Comparison of ENCODE assay signal across 1 cellular context in genomic region chr9:126984969-126985368, GRCh38.
A peak's percentile ranks its signal among the peaks of the same experiment; 100 is the strongest.
TF ChIP-seq lines count a peak whose summit lies in the region.

No MANE protein-coding gene starts in this region.

TF ChIP-seq in K562, 482 proteins besides CTCF, POLR2A, EP300 and RAD21 (continued from another document and continues in another):
- TF ChIP-seq, protein P1, sequence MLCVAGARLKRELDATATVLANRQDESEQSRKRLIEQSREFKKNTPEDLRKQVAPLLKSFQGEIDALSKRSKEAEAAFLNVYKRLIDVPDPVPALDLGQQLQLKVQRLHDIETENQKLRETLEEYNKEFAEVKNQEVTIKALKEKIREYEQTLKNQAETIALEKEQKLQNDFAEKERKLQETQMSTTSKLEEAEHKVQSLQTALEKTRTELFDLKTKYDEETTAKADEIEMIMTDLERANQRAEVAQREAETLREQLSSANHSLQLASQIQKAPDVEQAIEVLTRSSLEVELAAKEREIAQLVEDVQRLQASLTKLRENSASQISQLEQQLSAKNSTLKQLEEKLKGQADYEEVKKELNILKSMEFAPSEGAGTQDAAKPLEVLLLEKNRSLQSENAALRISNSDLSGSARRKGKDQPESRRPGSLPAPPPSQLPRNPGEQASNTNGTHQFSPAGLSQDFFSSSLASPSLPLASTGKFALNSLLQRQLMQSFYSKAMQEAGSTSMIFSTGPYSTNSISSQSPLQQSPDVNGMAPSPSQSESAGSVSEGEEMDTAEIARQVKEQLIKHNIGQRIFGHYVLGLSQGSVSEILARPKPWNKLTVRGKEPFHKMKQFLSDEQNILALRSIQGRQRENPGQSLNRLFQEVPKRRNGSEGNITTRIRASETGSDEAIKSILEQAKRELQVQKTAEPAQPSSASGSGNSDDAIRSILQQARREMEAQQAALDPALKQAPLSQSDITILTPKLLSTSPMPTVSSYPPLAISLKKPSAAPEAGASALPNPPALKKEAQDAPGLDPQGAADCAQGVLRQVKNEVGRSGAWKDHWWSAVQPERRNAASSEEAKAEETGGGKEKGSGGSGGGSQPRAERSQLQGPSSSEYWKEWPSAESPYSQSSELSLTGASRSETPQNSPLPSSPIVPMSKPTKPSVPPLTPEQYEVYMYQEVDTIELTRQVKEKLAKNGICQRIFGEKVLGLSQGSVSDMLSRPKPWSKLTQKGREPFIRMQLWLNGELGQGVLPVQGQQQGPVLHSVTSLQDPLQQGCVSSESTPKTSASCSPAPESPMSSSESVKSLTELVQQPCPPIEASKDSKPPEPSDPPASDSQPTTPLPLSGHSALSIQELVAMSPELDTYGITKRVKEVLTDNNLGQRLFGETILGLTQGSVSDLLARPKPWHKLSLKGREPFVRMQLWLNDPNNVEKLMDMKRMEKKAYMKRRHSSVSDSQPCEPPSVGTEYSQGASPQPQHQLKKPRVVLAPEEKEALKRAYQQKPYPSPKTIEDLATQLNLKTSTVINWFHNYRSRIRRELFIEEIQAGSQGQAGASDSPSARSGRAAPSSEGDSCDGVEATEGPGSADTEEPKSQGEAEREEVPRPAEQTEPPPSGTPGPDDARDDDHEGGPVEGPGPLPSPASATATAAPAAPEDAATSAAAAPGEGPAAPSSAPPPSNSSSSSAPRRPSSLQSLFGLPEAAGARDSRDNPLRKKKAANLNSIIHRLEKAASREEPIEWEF (CRISPR knock-in tag; IDR thresholded peaks at IDR 0.05) = no peak
- TF ChIP-seq DMBX1 (CRISPR knock-in tag; IDR thresholded peaks at IDR 0.05; ENCODE audit: borderline replicate concordance) (no peak), SRSF9 (IDR thresholded peaks at IDR 0.05; ENCODE audit: borderline replicate concordance, low read depth, low read length) (no peak), ZNF354B (CRISPR knock-in tag; IDR thresholded peaks at IDR 0.05) (no peak), SMAD4 (CRISPR knock-in tag; conservative IDR thresholded peaks at IDR 0.05) (peak; percentile 63), TFAP4 (CRISPR knock-in tag; IDR thresholded peaks at IDR 0.05; ENCODE audit: borderline replicate concordance) (peak; percentile 66; the same call in 1 of the 2 replicates), PBX2 (CRISPR knock-in tag; IDR thresholded peaks at IDR 0.05; ENCODE audit: low read depth) (no peak), PBX2 (tag; conservative IDR thresholded peaks at IDR 0.05; ENCODE audit: low read depth) (peak; percentile 84), ILK (tag; IDR thresholded peaks at IDR 0.05; ENCODE audit: borderline replicate concordance, low read depth) (no peak), FOXM1 (IDR thresholded peaks at IDR 0.05; ENCODE audit: low read depth) (no peak), FOXM1 (CRISPR knock-in tag; IDR thresholded peaks at IDR 0.05; ENCODE audit: low read depth) (no peak), E2F1 (CRISPR knock-in tag; IDR thresholded peaks at IDR 0.05) (no peak), ZFX (CRISPR knock-in tag; IDR thresholded peaks at IDR 0.05) (no peak), MAZ (CRISPR knock-in tag; conservative IDR thresholded peaks at IDR 0.05 in 1 of 2, IDR thresholded peaks at IDR 0.05 in 1 of 2) (peak in 1 of 2 experiments; percentile 40; a peak in 1 of 4 replicates), CBFB (CRISPR knock-in tag; IDR thresholded peaks at IDR 0.05) (no peak), SMARCA5 (IDR thresholded peaks at IDR 0.05) (no peak), ZFP1 (CRISPR knock-in tag; IDR thresholded peaks at IDR 0.05) (no peak), ZFP36 (IDR thresholded peaks at IDR 0.05; ENCODE audit: low read depth, low read length, partially characterized antibody) (no peak), LEF1 (IDR thresholded peaks at IDR 0.05) (no peak), CREBBP (IDR thresholded peaks at IDR 0.05; ENCODE audit: low read depth, low read length) (no peak), POLR3G (IDR thresholded peaks at IDR 0.05; ENCODE audit: extremely low read depth, insufficient read length, insufficient replicate concordance) (no peak), CCNT2 (IDR thresholded peaks at IDR 0.05; ENCODE audit: borderline replicate concordance, extremely low read depth, insufficient read length, low read depth, low read length) (peak; percentile 50), NR2F6 (CRISPR knock-in tag; IDR thresholded peaks at IDR 0.05) (no peak), PHB (CRISPR knock-in tag; IDR thresholded peaks at IDR 0.05) (no peak), SRSF1 (IDR thresholded peaks at IDR 0.05; ENCODE audit: low read depth, low read length) (no peak), FUS (optimal IDR thresholded peaks at IDR 0.05; ENCODE audit: low read depth, low read length) (no peak), MBD2 (IDR thresholded peaks at IDR 0.05; ENCODE audit: borderline replicate concordance, low read depth) (no peak), HNRNPL (IDR thresholded peaks at IDR 0.05; ENCODE audit: low read depth, low read length) (no peak), PKNOX1 (IDR thresholded peaks at IDR 0.05) (peak; percentile 48; the same call in 1 of the 2 replicates), SMC3 (conservative IDR thresholded peaks at IDR 0.05; ENCODE audit: insufficient read depth, low read depth, low read length) (no peak), DIDO1 (tag; IDR thresholded peaks at IDR 0.05; ENCODE audit: low read depth) (no peak), TAL1 (IDR thresholded peaks at IDR 0.05) (0 out of 2 replicates have a peak, but pooled peaks have one; percentile 14), RBM34 (IDR thresholded peaks at IDR 0.05; ENCODE audit: borderline replicate concordance, insufficient read depth, low read length) (no peak), NR4A1 (CRISPR knock-in tag; IDR thresholded peaks at IDR 0.05) (no peak), NR4A1 (tag; IDR thresholded peaks at IDR 0.05) (peak; percentile 91), ELF1 (tag; IDR thresholded peaks at IDR 0.05) (no peak), PHB2 (IDR thresholded peaks at IDR 0.05; ENCODE audit: low read depth) (no peak), ESRRB (CRISPR knock-in tag; IDR thresholded peaks at IDR 0.05; ENCODE audit: borderline replicate concordance) (no peak), SOX6 (IDR thresholded peaks at IDR 0.05) (0 out of 2 replicates have a peak, but pooled peaks have one; percentile 51), SIN3B (IDR thresholded peaks at IDR 0.05; ENCODE audit: low read depth) (no peak), SMAD3 (CRISPR knock-in tag; conservative IDR thresholded peaks at IDR 0.05) (peak; percentile 11; the same call in 1 of the 2 replicates)
- TF ChIP-seq, protein P2, sequence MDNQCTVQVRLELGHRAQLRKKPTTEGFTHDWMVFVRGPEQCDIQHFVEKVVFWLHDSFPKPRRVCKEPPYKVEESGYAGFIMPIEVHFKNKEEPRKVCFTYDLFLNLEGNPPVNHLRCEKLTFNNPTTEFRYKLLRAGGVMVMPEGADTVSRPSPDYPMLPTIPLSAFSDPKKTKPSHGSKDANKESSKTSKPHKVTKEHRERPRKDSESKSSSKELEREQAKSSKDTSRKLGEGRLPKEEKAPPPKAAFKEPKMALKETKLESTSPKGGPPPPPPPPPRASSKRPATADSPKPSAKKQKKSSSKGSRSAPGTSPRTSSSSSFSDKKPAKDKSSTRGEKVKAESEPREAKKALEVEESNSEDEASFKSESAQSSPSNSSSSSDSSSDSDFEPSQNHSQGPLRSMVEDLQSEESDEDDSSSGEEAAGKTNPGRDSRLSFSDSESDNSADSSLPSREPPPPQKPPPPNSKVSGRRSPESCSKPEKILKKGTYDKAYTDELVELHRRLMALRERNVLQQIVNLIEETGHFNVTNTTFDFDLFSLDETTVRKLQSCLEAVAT (IDR thresholded peaks at IDR 0.05) = no peak
- TF ChIP-seq, protein P3, sequence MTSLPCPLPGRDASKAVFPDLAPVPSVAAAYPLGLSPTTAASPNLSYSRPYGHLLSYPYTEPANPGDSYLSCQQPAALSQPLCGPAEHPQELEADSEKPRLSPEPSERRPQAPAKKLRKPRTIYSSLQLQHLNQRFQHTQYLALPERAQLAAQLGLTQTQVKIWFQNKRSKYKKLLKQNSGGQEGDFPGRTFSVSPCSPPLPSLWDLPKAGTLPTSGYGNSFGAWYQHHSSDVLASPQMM (CRISPR knock-in tag; IDR thresholded peaks at IDR 0.05) = no peak
- TF ChIP-seq, protein P4, sequence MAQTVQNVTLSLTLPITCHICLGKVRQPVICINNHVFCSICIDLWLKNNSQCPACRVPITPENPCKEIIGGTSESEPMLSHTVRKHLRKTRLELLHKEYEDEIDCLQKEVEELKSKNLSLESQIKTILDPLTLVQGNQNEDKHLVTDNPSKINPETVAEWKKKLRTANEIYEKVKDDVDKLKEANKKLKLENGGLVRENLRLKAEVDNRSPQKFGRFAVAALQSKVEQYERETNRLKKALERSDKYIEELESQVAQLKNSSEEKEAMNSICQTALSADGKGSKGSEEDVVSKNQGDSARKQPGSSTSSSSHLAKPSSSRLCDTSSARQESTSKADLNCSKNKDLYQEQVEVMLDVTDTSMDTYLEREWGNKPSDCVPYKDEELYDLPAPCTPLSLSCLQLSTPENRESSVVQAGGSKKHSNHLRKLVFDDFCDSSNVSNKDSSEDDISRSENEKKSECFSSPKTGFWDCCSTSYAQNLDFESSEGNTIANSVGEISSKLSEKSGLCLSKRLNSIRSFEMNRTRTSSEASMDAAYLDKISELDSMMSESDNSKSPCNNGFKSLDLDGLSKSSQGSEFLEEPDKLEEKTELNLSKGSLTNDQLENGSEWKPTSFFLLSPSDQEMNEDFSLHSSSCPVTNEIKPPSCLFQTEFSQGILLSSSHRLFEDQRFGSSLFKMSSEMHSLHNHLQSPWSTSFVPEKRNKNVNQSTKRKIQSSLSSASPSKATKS (CRISPR knock-in tag; IDR thresholded peaks at IDR 0.05) = no peak
